15 cellular contexts compared by ENCODE assay signal in genomic region chr7:134935701-134936100, GRCh38. TPM values are rescaled to one million over a fixed set of nuclear protein-coding genes. Genes with fewer than 3 reads are reported as not detected.
DNase-seq lines count a peak whose midpoint lies in the region; ATAC-seq, FAIRE-seq and TF ChIP-seq lines count a peak whose summit lies in the region.
"Had no signal": no experiment of that assay in that cellular context is flagged by ENCODE, and none has a peak within 500 bp of the region (broad histone marks: within the 10 kb centered on the region; RNA-seq: fewer than 3 reads in every experiment).

No MANE protein-coding gene starts in this region.

- no peak overlapping the region for H2BK5ac ChIP-seq in mesenchymal stem cell (ENCODE audit: low read depth, low read length, poor library complexity, severe bottlenecking)

- no peak overlapping the region for H2BK120ac ChIP-seq in mesenchymal stem cell (ENCODE audit: low read depth, low read length)

- no peak overlapping the region for H4K8ac ChIP-seq in mesenchymal stem cell (ENCODE audit: low read length)

- peaks cover 25% of the 10 kb centered on the region for H3K79me1 ChIP-seq in mesenchymal stem cell (replicated peaks; ENCODE audit: low read length, poor library complexity, severe bottlenecking)

- H2BK15ac ChIP-seq in mesenchymal stem cell (ENCODE audit: low read depth, poor library complexity, severe bottlenecking): no peak overlapping the region

- H3K9me3 ChIP-seq in mesenchymal stem cell (ENCODE audit: control insufficient read depth, low read length) (no peaks in the 10 kb centered on the region), thoracic aorta (no peaks in the 10 kb centered on the region)
- H3K9me3 ChIP-seq: heart right ventricle, psoas muscle had no signal

- ATAC-seq in thoracic aorta (ENCODE audit: insufficient number of reproducible peaks, low FRiP score, low read depth): no peak

- H3K9ac ChIP-seq in mesenchymal stem cell (ENCODE audit: low read length): peak overlapping the region; percentile 77

- no peak overlapping the region for H2BK12ac ChIP-seq in mesenchymal stem cell (ENCODE audit: low read length in 2 of 2)

- H3K4me3 ChIP-seq in bronchial epithelial cell (ENCODE audit: low read depth, low read length) (no peak overlapping the region), mesenchymal stem cell (ENCODE audit: insufficient read depth in 1 of 2, low read depth in 1 of 2, low read length in 2 of 2) (no peak overlapping the region), thoracic aorta (no peak overlapping the region)
- H3K4me3 ChIP-seq: heart right ventricle, psoas muscle had no signal

- H4K91ac ChIP-seq in mesenchymal stem cell (ENCODE audit: low read length): no peak overlapping the region

- no peak overlapping the region for H3K14ac ChIP-seq in mesenchymal stem cell (ENCODE audit: low read length in 2 of 2)

- H3K36me3 ChIP-seq in bronchial epithelial cell (ENCODE audit: control insufficient read depth, insufficient read depth, low read length) (peaks cover 8% of the 10 kb centered on the region), mesenchymal stem cell (ENCODE audit: control insufficient read depth in 1 of 2, insufficient read depth in 2 of 2, low read depth in 1 of 2, low read length in 2 of 2) (peaks cover 20 to 95% of the 10 kb centered on the region in 2 experiments), thoracic aorta (no peaks in the 10 kb centered on the region)

- no peak overlapping the region for H3K23ac ChIP-seq in mesenchymal stem cell (ENCODE audit: low read length in 2 of 2)

- TF ChIP-seq CTCF in bronchial epithelial cell (IDR thresholded peaks at IDR 0.05; ENCODE audit: insufficient read depth, low read length, severe bottlenecking) (no peak), thoracic aorta (IDR thresholded peaks at IDR 0.05) (no peak)

- H3K27me3 ChIP-seq in bronchial epithelial cell (ENCODE audit: control insufficient read depth, insufficient read depth, low read length) (no peaks in the 10 kb centered on the region), mesenchymal stem cell (ENCODE audit: control insufficient read depth in 1 of 2, insufficient read depth in 1 of 2, low read length in 2 of 2) (no peaks in the 10 kb centered on the region), thoracic aorta (replicated peaks; ENCODE audit: insufficient read depth) (no peaks in the 10 kb centered on the region)
- H3K27me3 ChIP-seq: heart right ventricle had no signal

- no peak overlapping the region for H3K27ac ChIP-seq in mesenchymal stem cell (ENCODE audit: low read length, poor library complexity, severe bottlenecking)
- H3K27ac ChIP-seq in thoracic aorta: peak overlapping the region; percentile 89
- H3K27ac ChIP-seq: C4-2B, epithelial cell of prostate, psoas muscle had no signal

- H3K4me2 ChIP-seq in mesenchymal stem cell (ENCODE audit: low read length, poor library complexity, severe bottlenecking): no peak overlapping the region

- no peak for FAIRE-seq in bronchial epithelial cell (lab: Jason Lieb, UNC)
- FAIRE-seq: colon had no signal

- DNase-seq in M059J (ENCODE audit: low read depth) (peak; percentile 28), bronchial epithelial cell (ENCODE audit: low read depth) (peak; percentile 39), mesenchymal stem cell (no peak), thoracic aorta (ENCODE audit: low spot score) (no peak), DMS53 (lab: John Stamatoyannopoulos, UW) (no peak), NCI-H1417 (lab: John Stamatoyannopoulos, UW) (no peak)
- no peak for DNase-seq in activated T-cell treated with anti-CD3 and anti-CD28 coated beads, Interleukin-2, amount 50 U/mL, for 1 hour
- DNase-seq: activated CD4-positive, alpha-beta T cell treated with anti-CD3 and anti-CD28 coated beads for 48 hours; heart right ventricle; kidney glomerular epithelial cell; NCI-H1092 treated with DMSO at 0.1 percent for 48 hours; psoas muscle had no signal

- no peak overlapping the region for H3K18ac ChIP-seq in mesenchymal stem cell (ENCODE audit: low read depth in 1 of 2, low read length in 2 of 2)

- H3K4me1 ChIP-seq in mesenchymal stem cell (ENCODE audit: control insufficient read depth, insufficient read depth, low read depth, low read length): peaks cover 7% of the 10 kb centered on the region
- peaks cover 58 to 95% of the 10 kb centered on the region in 2 donors for H3K4me1 ChIP-seq in thoracic aorta (ENCODE audit: control insufficient read depth in 1 of 2, low read depth in 2 of 2)

- no peak overlapping the region for H2AK5ac ChIP-seq in mesenchymal stem cell (ENCODE audit: low read length, severe bottlenecking)

- H2AFZ ChIP-seq in mesenchymal stem cell (ENCODE audit: low read depth, low read length): no peak overlapping the region

- 100% methylated on average over 1 of the region's 2 CpGs for WGBS in mesenchymal stem cell

- no peak overlapping the region for H3K4ac ChIP-seq in mesenchymal stem cell (ENCODE audit: low read depth in 1 of 2, low read length in 2 of 2)

RNA-seq across cellular contexts. Expression of gene AGBL3, which starts 50.6 kb away (rescaled TPM):
- total RNA-seq in M059J (2014; rRNA removed; shearing (Covaris generic)): 0.84 and 1.8 TPM in 2 replicates
- total RNA-seq in bronchial epithelial cell (1.8 and 2.7 TPM in 2 replicates), thoracic aorta (under 1 TPM; 0.28 to 0.54 TPM)
- polyA plus RNA-seq in mesenchymal stem cell (2013, experiment 1 of 2): 0.51 TPM
- polyA plus RNA-seq in mesenchymal stem cell (2013, experiment 2 of 2): 0.41 TPM

Comparison
In these comparisons a context has a peak if more than half of its experiments do, and no peak if none do; other contexts are left out.
1. DNase-seq: peak in M059J (single experiment) and bronchial epithelial cell (single experiment); none in mesenchymal stem cell (single experiment), thoracic aorta (single experiment), DMS53 (single experiment), NCI-H1417 (0 of 3) and activated T-cell treated with anti-CD3 and anti-CD28 coated beads, Interleukin-2, amount 50 U/mL, for 1 hour (single experiment).